In the genomic region with DNA sequence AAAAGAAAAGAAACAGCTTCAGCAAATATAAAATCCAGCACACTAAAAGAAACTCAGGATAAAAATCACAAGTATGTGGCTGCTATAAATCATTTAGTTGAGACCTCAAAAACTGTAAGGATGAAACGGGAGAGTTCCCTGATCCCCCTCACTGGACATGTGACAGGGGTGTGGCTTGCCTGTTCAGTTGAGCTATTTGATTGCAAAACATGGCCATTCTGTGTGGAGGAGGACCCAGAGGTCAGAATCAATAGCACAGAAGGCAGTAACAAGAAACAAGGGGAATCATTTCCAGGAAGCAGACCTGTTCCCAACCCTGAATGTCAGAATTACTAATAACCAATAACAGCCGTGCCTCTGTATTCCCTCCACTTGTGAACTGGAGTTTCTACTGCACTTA, we compare ENCODE assay signal across 24 cellular contexts. TPM values are rescaled to one million over a fixed set of nuclear protein-coding genes. Genes with fewer than 3 reads are reported as not detected.
DNase-seq lines count a peak whose midpoint lies in the region; ATAC-seq, FAIRE-seq and TF ChIP-seq lines count a peak whose summit lies in the region.
"Had no signal": no experiment of that assay in that cellular context is flagged by ENCODE, and none has a peak within 500 bp of the region (broad histone marks: within the 10 kb centered on the region; RNA-seq: fewer than 3 reads in every experiment).

No MANE protein-coding gene starts in this region.

- H3K4me2 ChIP-seq in HepG2 (ENCODE audit: low read depth, low read length): no peak overlapping the region
- H3K4me2 ChIP-seq in K562 (ENCODE audit: insufficient read depth, low read length): no peak overlapping the region

- no peaks in the 10 kb centered on the region for H3K9me1 ChIP-seq in K562 (ENCODE audit: control insufficient read depth, insufficient read depth, low read length)

- CTCF ChIA-PET in HepG2 (lab: Yijun Ruan, JAX; ENCODE audit: low intra/inter-chr PET ratio, low total read pairs) (no interaction called here), K562 (lab: Yijun Ruan, JAX; ENCODE audit: low intra/inter-chr PET ratio) (no interaction called here)

- no peaks in the 10 kb centered on the region for H3K4me1 ChIP-seq in liver (ENCODE audit: control insufficient read depth in 4 of 4, insufficient read depth in 4 of 4, low read length in 3 of 4)
- no peaks in the 10 kb centered on the region for H3K4me1 ChIP-seq in HepG2 (ENCODE audit: insufficient read depth, low read length)
- H3K4me1 ChIP-seq in K562 (replicated peaks in 1 of 2; ENCODE audit: control insufficient read depth in 2 of 2, insufficient read depth in 2 of 2, low read length in 2 of 2): no peaks in the 10 kb centered on the region; a peak in 1 of 5 replicates

- FAIRE-seq in HepG2 (lab: Jason Lieb, UNC): no peak
- no peak for FAIRE-seq in K562 (lab: Jason Lieb, UNC)
- FAIRE-seq: A204.1, GM12892, GM18507, H54 had no signal

- intact Hi-C loops in HepG2 (cut with micrococcal nuclease; ENCODE audit: unreplicated experiment): no loop called here
- intact Hi-C loops in K562 (cut with micrococcal nuclease): no loop called here

- no peak overlapping the region for H3K4me3 ChIP-seq in liver (ENCODE audit: low read depth in 1 of 3, low read length in 3 of 3)
- H3K4me3 ChIP-seq in HepG2 (replicated peaks in 1 of 3; ENCODE audit: insufficient read depth in 1 of 3, low read depth in 2 of 3, low read length in 3 of 3): no peak overlapping the region
- no peak overlapping the region for H3K4me3 ChIP-seq in K562

- BruUV-seq in HepG2 (replicated peaks; lab: Mats Ljungman, UMichigan) (no TSS peak), K562 (replicated peaks; lab: Mats Ljungman, UMichigan) (no TSS peak)

- H3K9ac ChIP-seq in liver (ENCODE audit: low read depth in 1 of 2, low read length in 2 of 2) (no peak overlapping the region), HepG2 (ENCODE audit: insufficient read depth, low read depth, low read length) (no peak overlapping the region), K562 (ENCODE audit: insufficient read depth in 1 of 2, low read depth in 2 of 2, low read length in 2 of 2) (no peak overlapping the region)

- TF ChIP-seq CTCF in liver (IDR thresholded peaks at IDR 0.05; ENCODE audit: low read depth, low read length, missing input control): no peak
- no peak for TF ChIP-seq CTCF in HepG2 (CRISPR knock-in tag; IDR thresholded peaks at IDR 0.05)
- TF ChIP-seq CTCF in K562 (IDR thresholded peaks at IDR 0.05 in 2 of 3, conservative IDR thresholded peaks at IDR 0.05 in 1 of 3; ENCODE audit: insufficient read depth in 2 of 3, low read depth in 1 of 3, low read length in 3 of 3): no peak

- no peaks in the 10 kb centered on the region for H3K36me3 ChIP-seq in liver (ENCODE audit: control insufficient read depth in 4 of 4, insufficient read depth in 3 of 4, low read depth in 1 of 4, low read length in 3 of 4)
- H3K36me3 ChIP-seq in HepG2 (replicated peaks in 1 of 2; ENCODE audit: control insufficient read depth in 1 of 2, insufficient read depth in 2 of 2, low read length in 2 of 2): no peaks in the 10 kb centered on the region
- no peaks in the 10 kb centered on the region for H3K36me3 ChIP-seq in K562 (ENCODE audit: control insufficient read depth, insufficient read depth, low read length)

- H2AFZ ChIP-seq in HepG2 (ENCODE audit: low read length) (no peak overlapping the region), K562 (ENCODE audit: low read depth, low read length) (no peak overlapping the region)

- H4K20me1 ChIP-seq in HepG2 (ENCODE audit: insufficient read depth, low read length): no peaks in the 10 kb centered on the region
- H4K20me1 ChIP-seq in K562 (replicated peaks; ENCODE audit: control insufficient read depth, insufficient read depth, low read length): no peaks in the 10 kb centered on the region

- H3K79me2 ChIP-seq in HepG2 (ENCODE audit: insufficient read depth, low read length) (no peaks in the 10 kb centered on the region), K562 (ENCODE audit: control insufficient read depth, insufficient read depth, low read length) (no peaks in the 10 kb centered on the region)

- H3K9me3 ChIP-seq in liver (ENCODE audit: control insufficient read depth in 4 of 4, low read length in 3 of 4) (no peaks in the 10 kb centered on the region), HepG2 (ENCODE audit: low read length) (no peaks in the 10 kb centered on the region), K562 (replicated peaks; ENCODE audit: control insufficient read depth, insufficient read depth, low read depth, low read length) (no peaks in the 10 kb centered on the region)

- in situ Hi-C loops in HepG2 (cut with HindIII; ENCODE audit: extremely low pct_ligation_motif_present, low pct_unique_long_range_greater_than_20kb): no loop called here
- in situ Hi-C loops in K562 (cut with MboI): no loop called here
- in situ Hi-C loops in G401 (cut with HindIII; ENCODE audit: low sequenced_read_pairs): no loop called here

- no peak for ATAC-seq in HepG2
- peak; percentile 42; the same call in 1 of the 3 replicates for ATAC-seq in K562
- no peak for ATAC-seq in HG03565 (IDR thresholded peaks at IDR 0.05; ENCODE audit: unreplicated experiment)

- DNase-seq in HepG2 (ENCODE audit: low spot score) (no peak), K562 (ENCODE audit: extremely low read depth in 1 of 4, low spot score in 3 of 4) (no peak), iPS-NIHi7 (ENCODE audit: extremely low spot score) (peak; percentile 10), OCI-M2 (lab: John Stamatoyannopoulos, UW; ENCODE audit: unreplicated experiment) (no peak), G401 (ENCODE audit: low spot score) (no peak), NCI-H510A (lab: John Stamatoyannopoulos, UW) (no peak)
- DNase-seq: Calu3; CD4-positive, alpha-beta memory T cell; DMS53; HFFc6; Kasumi-1; MM.1S; NCI-H1694 treated with DMSO at 0.1 percent for 48 hours; NCI-H774 had no signal

- TF ChIP-seq POLR2A in HepG2 (IDR thresholded peaks at IDR 0.05; ENCODE audit: insufficient read depth in 1 of 2, low read depth in 2 of 2, low read length in 2 of 2) (no peak), K562 (conservative IDR thresholded peaks at IDR 0.05) (no peak)

- no peak for TF ChIP-seq RAD21 in liver (IDR thresholded peaks at IDR 0.05)
- TF ChIP-seq RAD21 in HepG2 (CRISPR knock-in tag; IDR thresholded peaks at IDR 0.05): no peak
- no peak for TF ChIP-seq RAD21 in K562 (CRISPR knock-in tag; conservative IDR thresholded peaks at IDR 0.05 in 1 of 2, IDR thresholded peaks at IDR 0.05 in 1 of 2)

- H3K27me3 ChIP-seq in liver (ENCODE audit: control insufficient read depth in 4 of 4, insufficient read depth in 4 of 4, low read length in 3 of 4) (peaks cover 0 to 7% (median 0%) of the 10 kb centered on the region in 4 donors), HepG2 (ENCODE audit: control insufficient read depth in 1 of 2, insufficient read depth in 2 of 2, low read length in 2 of 2) (no peaks in the 10 kb centered on the region), K562 (ENCODE audit: control insufficient read depth in 2 of 2, insufficient read depth in 2 of 2, low read length in 2 of 2) (no peaks in the 10 kb centered on the region)

- POLR2A ChIA-PET in HepG2 (lab: Yijun Ruan, JAX): no interaction called here
- POLR2A ChIA-PET in K562 (lab: Yijun Ruan, JAX): interaction anchor here (0.5 kb wide), 1 partner anchor 29 kb away, joined by 3 read pairs; no protein-coding TSS in a partner anchor

- 42% methylated on average over 2 of the region's 2 CpGs for WGBS in liver
- 3% methylated on average over 2 of the region's 2 CpGs for WGBS in HepG2 (ENCODE audit: low lambda C conversion rate)
- WGBS in K562 (ENCODE audit: insufficient coverage, low coverage, missing lambda C conversion rate): 0% methylated on average over 2 of the region's 2 CpGs

- no peak for TF ChIP-seq EP300 in HepG2 (IDR thresholded peaks at IDR 0.05; ENCODE audit: low read depth in 2 of 2, low read length in 2 of 2)
- TF ChIP-seq EP300 in HepG2 (CRISPR knock-in tag; IDR thresholded peaks at IDR 0.05; ENCODE audit: borderline replicate concordance): no peak
- no peak for TF ChIP-seq EP300 in K562 (IDR thresholded peaks at IDR 0.05; ENCODE audit: low read length)

- H3K27ac ChIP-seq in liver (ENCODE audit: low read depth in 1 of 2, low read length in 2 of 2) (no peak overlapping the region), HepG2 (ENCODE audit: extremely low read length, insufficient read depth, low read length) (no peak overlapping the region), K562 (ENCODE audit: extremely low read depth, low read depth, low read length) (no peak overlapping the region)

RNA-seq across cellular contexts. Expression of gene RBM11, which starts 27.9 kb away (rescaled TPM):
- under 1 TPM; 0.08 to 0.19 TPM for total RNA-seq in liver
- under 1 TPM in 1 of 2 donors, not detected in 1; 0.13 TPM for polyA plus RNA-seq in liver
- total RNA-seq in HepG2 (2016; rRNA removed; fragmentation: Illumina TruSeq; extraction: Trizol): 0.24 TPM in 1 of 2 replicates, not detected in the other
- total RNA-seq in HepG2 (2016; cell fraction: cytosol; rRNA removed; fragmentation: Illumina TruSeq; extraction: Trizol; ENCODE audit: low read depth): not detected in 2 replicates
- total RNA-seq in HepG2 (2016; cell fraction: insoluble cytoplasmic fraction; rRNA removed; fragmentation: Illumina TruSeq; extraction: Trizol): not detected in 2 replicates
- not detected in 2 replicates for total RNA-seq in HepG2 (2016; cell fraction: membrane; rRNA removed; fragmentation: Illumina TruSeq; extraction: Trizol)
- total RNA-seq in HepG2 (2016; cell fraction: nucleus; rRNA removed; fragmentation: Illumina TruSeq; extraction: Trizol): not detected in 2 replicates
- polyA plus RNA-seq in HepG2 (2011; rRNA removed): 0.14 and 0.26 TPM in 2 replicates
- 0.04 and 0.16 TPM in 2 replicates for polyA plus RNA-seq in HepG2 (2011; cell fraction: cytosol; rRNA removed)
- polyA plus RNA-seq in HepG2 (2011; cell fraction: nucleus; rRNA removed): 0.42 TPM in 1 of 2 replicates, not detected in the other
- polyA plus RNA-seq in HepG2 (2012): 0.09 TPM in 1 of 2 replicates, not detected in the other
- polyA plus RNA-seq in HepG2 (2016; cell fraction: cytosol; fragmentation: Illumina TruSeq; extraction: Trizol; ENCODE audit: low read depth): not detected in 2 replicates
- not detected in 2 replicates for polyA plus RNA-seq in HepG2 (2016; cell fraction: insoluble cytoplasmic fraction; fragmentation: Illumina TruSeq; extraction: Trizol; ENCODE audit: low read depth)
- polyA plus RNA-seq in HepG2 (2016; cell fraction: membrane; fragmentation: Illumina TruSeq; extraction: Trizol; ENCODE audit: low read depth): not detected in 2 replicates
- not detected in 2 replicates for polyA plus RNA-seq in HepG2 (2016; cell fraction: nucleus; fragmentation: Illumina TruSeq; extraction: Trizol; ENCODE audit: insufficient read depth, low read depth)
- not detected in 2 replicates for polyA minus RNA-seq in HepG2 (2011; rRNA and poly(A)+ RNA removed; ENCODE audit: low replicate concordance)
- not detected in 2 replicates for polyA minus RNA-seq in HepG2 (2011; cell fraction: cytosol; rRNA and poly(A)+ RNA removed)
- polyA minus RNA-seq in HepG2 (2011; cell fraction: nucleus; rRNA and poly(A)+ RNA removed): 0.90 TPM in 1 of 2 replicates, not detected in the other
- total RNA-seq in K562 (2011; cell fraction: chromatin; rRNA removed; ENCODE audit: low replicate concordance): 0.67 and 4.7 TPM in 2 replicates
- total RNA-seq in K562 (2011; cell fraction: nucleolus; rRNA removed): 0.79 and 2.0 TPM in 2 replicates
- total RNA-seq in K562 (2011; cell fraction: nucleoplasm; rRNA removed): 0.69 and 1.4 TPM in 2 replicates
- total RNA-seq in K562 (2014; rRNA removed): 1.1 and 2.3 TPM in 2 replicates
- 2.9 and 3.1 TPM in 2 replicates for total RNA-seq in K562 (2014; rRNA removed; fragmentation: Illumina TruSeq; extraction: Trizol)
- total RNA-seq in K562 (2015; rRNA removed; fragmentation: Illumina TruSeq; extraction: Trizol): 1.9 and 2.2 TPM in 2 replicates
- 2.2 and 3.0 TPM in 2 replicates for total RNA-seq in K562 (2021)
- 4.1 and 4.3 TPM in 2 replicates for polyA plus RNA-seq in K562 (2011; rRNA removed)
- 2.0 and 3.0 TPM in 2 replicates for polyA plus RNA-seq in K562 (2011; cell fraction: cytosol; rRNA removed)
- polyA plus RNA-seq in K562 (2011; cell fraction: nucleus; rRNA removed): 2.0 and 2.8 TPM in 2 replicates
- 1.7 and 2.1 TPM in 2 replicates for polyA plus RNA-seq in K562 (2012)
- 3.1 and 4.0 TPM in 2 replicates for polyA plus RNA-seq in K562 (2014; fragmentation: Illumina TruSeq; extraction: Trizol)
- 1 to 10 TPM; 3.9 to 5.3 TPM for polyA plus RNA-seq in K562 (2014; fragmentation: Nextera tagmentation; extraction: Ambion mirVana)
- polyA plus RNA-seq in K562 (2014; rRNA removed): 0.98 and 1.1 TPM in 2 replicates
- polyA minus RNA-seq in K562 (2011; rRNA and poly(A)+ RNA removed): 1.3 and 3.1 TPM in 2 replicates
- polyA minus RNA-seq in K562 (2011; cell fraction: cytosol; rRNA and poly(A)+ RNA removed): not detected in 2 replicates
- polyA minus RNA-seq in K562 (2011; cell fraction: nucleus; rRNA and poly(A)+ RNA removed): 0.89 and 1.1 TPM in 2 replicates
- total RNA-seq in G401 (2014; rRNA removed; shearing (Covaris generic)): 0.62 TPM in 1 of 2 replicates, not detected in the other
- total RNA-seq: HFFc6, HT-29 had no signal
- polyA plus RNA-seq: BJ had no signal

RNA-seq across cellular contexts. Expression of gene LIPI, which starts 33.1 kb away (rescaled TPM):
- total RNA-seq in liver (not detected), HepG2 (2016; rRNA removed; fragmentation: Illumina TruSeq; extraction: Trizol) (not detected in 2 replicates), K562 (2014; rRNA removed) (not detected in 2 replicates), K562 (2014; rRNA removed; fragmentation: Illumina TruSeq; extraction: Trizol) (not detected in 2 replicates), K562 (2015; rRNA removed; fragmentation: Illumina TruSeq; extraction: Trizol) (not detected in 2 replicates), K562 (2021) (not detected in 2 replicates)
- polyA plus RNA-seq in liver (not detected), HepG2 (2011; rRNA removed) (not detected in 2 replicates), K562 (2011; rRNA removed) (not detected in 2 replicates), K562 (2014; fragmentation: Illumina TruSeq; extraction: Trizol) (not detected in 2 replicates), K562 (2014; fragmentation: Nextera tagmentation; extraction: Ambion mirVana) (not detected), K562 (2014; rRNA removed) (not detected in 2 replicates)
- not detected in 2 replicates for total RNA-seq in HepG2 (2016; cell fraction: cytosol; rRNA removed; fragmentation: Illumina TruSeq; extraction: Trizol; ENCODE audit: low read depth)
- not detected in 2 replicates for total RNA-seq in HepG2 (2016; cell fraction: insoluble cytoplasmic fraction; rRNA removed; fragmentation: Illumina TruSeq; extraction: Trizol)
- not detected in 2 replicates for total RNA-seq in HepG2 (2016; cell fraction: membrane; rRNA removed; fragmentation: Illumina TruSeq; extraction: Trizol)
- not detected in 2 replicates for total RNA-seq in HepG2 (2016; cell fraction: nucleus; rRNA removed; fragmentation: Illumina TruSeq; extraction: Trizol)
- polyA plus RNA-seq in HepG2 (2011; cell fraction: cytosol; rRNA removed): not detected in 2 replicates
- polyA plus RNA-seq in HepG2 (2011; cell fraction: nucleus; rRNA removed): not detected in 2 replicates
- polyA plus RNA-seq in HepG2 (2012): not detected in 2 replicates
- not detected in 2 replicates for polyA plus RNA-seq in HepG2 (2016; cell fraction: cytosol; fragmentation: Illumina TruSeq; extraction: Trizol; ENCODE audit: low read depth)
- polyA plus RNA-seq in HepG2 (2016; cell fraction: insoluble cytoplasmic fraction; fragmentation: Illumina TruSeq; extraction: Trizol; ENCODE audit: low read depth): not detected in 2 replicates
- not detected in 2 replicates for polyA plus RNA-seq in HepG2 (2016; cell fraction: membrane; fragmentation: Illumina TruSeq; extraction: Trizol; ENCODE audit: low read depth)
- polyA plus RNA-seq in HepG2 (2016; cell fraction: nucleus; fragmentation: Illumina TruSeq; extraction: Trizol; ENCODE audit: insufficient read depth, low read depth): not detected in 2 replicates
- polyA minus RNA-seq in HepG2 (2011; rRNA and poly(A)+ RNA removed; ENCODE audit: low replicate concordance): not detected in 2 replicates
- polyA minus RNA-seq in HepG2 (2011; cell fraction: cytosol; rRNA and poly(A)+ RNA removed): not detected in 2 replicates
- not detected in 2 replicates for polyA minus RNA-seq in HepG2 (2011; cell fraction: nucleus; rRNA and poly(A)+ RNA removed)
- total RNA-seq in K562 (2011; cell fraction: chromatin; rRNA removed; ENCODE audit: low replicate concordance): not detected in 2 replicates
- not detected in 2 replicates for total RNA-seq in K562 (2011; cell fraction: nucleolus; rRNA removed)
- not detected in 2 replicates for total RNA-seq in K562 (2011; cell fraction: nucleoplasm; rRNA removed)
- not detected in 2 replicates for polyA plus RNA-seq in K562 (2011; cell fraction: cytosol; rRNA removed)
- polyA plus RNA-seq in K562 (2011; cell fraction: nucleus; rRNA removed): not detected in 2 replicates
- 0.04 and 0.06 TPM in 2 replicates for polyA plus RNA-seq in K562 (2012)
- polyA minus RNA-seq in K562 (2011; rRNA and poly(A)+ RNA removed): not detected in 2 replicates
- not detected in 2 replicates for polyA minus RNA-seq in K562 (2011; cell fraction: cytosol; rRNA and poly(A)+ RNA removed)
- polyA minus RNA-seq in K562 (2011; cell fraction: nucleus; rRNA and poly(A)+ RNA removed): not detected in 2 replicates
- total RNA-seq in G401 (2014; rRNA removed; shearing (Covaris generic)): not detected in 2 replicates
- total RNA-seq: Calu3; CD4-positive, alpha-beta memory T cell; HFFc6; HT-29; NCI-H460 had no signal
- polyA plus RNA-seq: BJ; CD4-positive, alpha-beta memory T cell; IgD-negative memory B cell had no signal
